Comparison of ENCODE assay signal across 8 cellular contexts in genomic region chr1:225919906-225920305, GRCh38. TPM values are rescaled to one million over a fixed set of nuclear protein-coding genes. Genes with fewer than 3 reads are reported as not detected.
DNase-seq lines count a peak whose midpoint lies in the region; ATAC-seq and TF ChIP-seq lines count a peak whose summit lies in the region.

No MANE protein-coding gene starts in this region.

- 3 to 17% methylated on average over 2 to 4 of the region's 5 CpGs for WGBS in esophagus squamous epithelium, 2 donors
- WGBS in prostate gland, result 14% methylated on average over 5 of the region's 5 CpGs

- ATAC-seq in activated CD8-positive, alpha-beta memory T cell treated with anti-CD3 and anti-CD28 coated beads, Interleukin-2, amount 10 ng/mL, durations not matched to agents 7 days and 5 days, result no peak
- no peak for ATAC-seq in HG03354 (IDR thresholded peaks at IDR 0.05; ENCODE audit: poor library complexity, severe bottlenecking, unreplicated experiment)

- H3K27ac ChIP-seq in SJCRH30 (no peak overlapping the region), esophagus squamous epithelium (peak overlapping the region in 3 of 4 donors; percentile 58 to 62 (median 59)), prostate gland (peak overlapping the region; percentile 13 to 23)

- H3K9me3 Mint-ChIP-seq in activated CD8-positive, alpha-beta memory T cell treated with anti-CD3 and anti-CD28 coated beads, Interleukin-2, amount 10 ng/mL, durations not matched to agents 7 days and 5 days (ENCODE audit: low read depth), result no peaks in the 10 kb centered on the region

- TF ChIP-seq POLR2A in esophagus squamous epithelium (IDR thresholded peaks at IDR 0.05), result no peak
- TF ChIP-seq POLR2A in prostate gland (IDR thresholded peaks at IDR 0.05), result no peak

- peaks cover 31% of the 10 kb centered on the region for H3K36me3 Mint-ChIP-seq in activated CD8-positive, alpha-beta memory T cell treated with anti-CD3 and anti-CD28 coated beads, Interleukin-2, amount 10 ng/mL, durations not matched to agents 7 days and 5 days

- peak overlapping the region; percentile 64 for H3K27ac Mint-ChIP-seq in activated CD8-positive, alpha-beta memory T cell treated with anti-CD3 and anti-CD28 coated beads, Interleukin-2, amount 10 ng/mL, durations not matched to agents 7 days and 5 days

- H3K27me3 Mint-ChIP-seq in activated CD8-positive, alpha-beta memory T cell treated with anti-CD3 and anti-CD28 coated beads, Interleukin-2, amount 10 ng/mL, durations not matched to agents 7 days and 5 days, result no peaks in the 10 kb centered on the region

- DNase-seq in activated CD8-positive, alpha-beta memory T cell treated with anti-CD3 and anti-CD28 coated beads, Interleukin-2, amount 10 ng/mL, durations not matched to agents 7 days and 5 days, result no peak
- DNase-seq in activated CD8-positive, alpha-beta memory T cell treated with anti-CD3 and anti-CD28 coated beads, Interleukin-2, amount 50 U/mL, for 4 hours, result no peak
- DNase-seq in SJCRH30 (peak; percentile 31 to 49), esophagus squamous epithelium (lab: John Stamatoyannopoulos, UW) (no peak), prostate gland (ENCODE audit: low spot score) (peak; percentile 84), HuH-7 (ENCODE audit: low spot score) (no peak), HAP-1 (ENCODE audit: low spot score in 2 of 2) (no peak)

- H3K4me3 ChIP-seq in SJCRH30, result no peak overlapping the region
- no peak overlapping the region for H3K4me3 ChIP-seq in esophagus squamous epithelium
- H3K4me3 ChIP-seq in prostate gland, result no peak overlapping the region
- no peak overlapping the region for H3K4me3 ChIP-seq in HAP-1

- CTCF ChIA-PET in activated CD8-positive, alpha-beta memory T cell treated with anti-CD3 and anti-CD28 coated beads, Interleukin-2, amount 10 ng/mL, durations not matched to agents 7 days and 5 days (lab: Charles Lee), result interaction anchor here (1.2 to 8.3 kb wide), 2 partner anchors 9 to 445 kb away, joined by 3 to 36 read pairs; no protein-coding TSS in a partner anchor

- no peaks in the 10 kb centered on the region for H3K27me3 ChIP-seq in SJCRH30
- no peaks in the 10 kb centered on the region for H3K27me3 ChIP-seq in esophagus squamous epithelium
- no peaks in the 10 kb centered on the region for H3K27me3 ChIP-seq in prostate gland (replicated peaks; ENCODE audit: insufficient read depth)
- H3K27me3 ChIP-seq in HAP-1 (ENCODE audit: low read depth), result no peaks in the 10 kb centered on the region

- in situ Hi-C loops in HAP-1 (cut with MboI; ENCODE audit: low sequenced_read_pairs), result no loop called here

- intact Hi-C loops in esophagus squamous epithelium (cut with DNase I) (no loop called here), prostate gland (cut with DNase I) (loop anchor here (10.0 kb wide), 1 partner anchor 55 kb away; no protein-coding TSS in a partner anchor)

- no peak overlapping the region for H3K4me3 Mint-ChIP-seq in activated CD8-positive, alpha-beta memory T cell treated with anti-CD3 and anti-CD28 coated beads, Interleukin-2, amount 10 ng/mL, durations not matched to agents 7 days and 5 days

- peaks cover 44% of the 10 kb centered on the region for H3K4me1 Mint-ChIP-seq in activated CD8-positive, alpha-beta memory T cell treated with anti-CD3 and anti-CD28 coated beads, Interleukin-2, amount 10 ng/mL, durations not matched to agents 7 days and 5 days

- H3K4me1 ChIP-seq in SJCRH30 (0 out of 2 replicates have a peak, but pooled peaks cover under 1% of the 10 kb centered on the region), esophagus squamous epithelium (peaks cover 28 to 66% (median 36%) of the 10 kb centered on the region in 3 donors), prostate gland (replicated peaks) (peaks cover 11% of the 10 kb centered on the region), HAP-1 (peaks cover 5% of the 10 kb centered on the region; the same call in 1 of the 2 replicates)

- H3K36me3 ChIP-seq in SJCRH30, result peaks cover 17% of the 10 kb centered on the region; the same call in 1 of the 2 replicates
- peaks cover 0 to 40% (median 0%) of the 10 kb centered on the region in 3 donors for H3K36me3 ChIP-seq in esophagus squamous epithelium
- no peaks in the 10 kb centered on the region for H3K36me3 ChIP-seq in prostate gland
- peaks cover 40% of the 10 kb centered on the region for H3K36me3 ChIP-seq in HAP-1 (replicated peaks)

- TF ChIP-seq CTCF in esophagus squamous epithelium (IDR thresholded peaks at IDR 0.05) (no peak), prostate gland (IDR thresholded peaks at IDR 0.05) (no peak)

- no peaks in the 10 kb centered on the region for H3K9me3 ChIP-seq in SJCRH30 (replicated peaks)
- H3K9me3 ChIP-seq in esophagus squamous epithelium, result no peaks in the 10 kb centered on the region
- no peaks in the 10 kb centered on the region for H3K9me3 ChIP-seq in prostate gland
- no peaks in the 10 kb centered on the region for H3K9me3 ChIP-seq in HAP-1

RNA-seq across cellular contexts. Expression of gene PYCR2, which starts 4.1 kb away (rescaled TPM):
- total RNA-seq in activated CD8-positive, alpha-beta memory T cell treated with anti-CD3 and anti-CD28 coated beads, Interleukin-2, amount 10 ng/mL, durations not matched to agents 7 days and 5 days, result 100 to 1,000 TPM; 103 to 106 TPM
- 46.0 and 51.1 TPM in 2 replicates for total RNA-seq in SJCRH30 (2014; rRNA removed; shearing (Covaris generic))
- 10 to 100 TPM; 23.0 to 35.1 (median 28.0) TPM for total RNA-seq in esophagus squamous epithelium
- 10 to 100 TPM; 70.8 to 80.2 TPM for total RNA-seq in prostate gland

RNA-seq across cellular contexts. Expression of gene LEFTY2, which starts 21.1 kb away (rescaled TPM):
- not detected for total RNA-seq in activated CD8-positive, alpha-beta memory T cell treated with anti-CD3 and anti-CD28 coated beads, Interleukin-2, amount 10 ng/mL, durations not matched to agents 7 days and 5 days
- total RNA-seq in SJCRH30 (2014; rRNA removed; shearing (Covaris generic)), result 0.56 and 0.77 TPM in 2 replicates
- total RNA-seq in esophagus squamous epithelium (not detected), prostate gland (1 to 10 TPM in 1 of 2 donors, not detected in 1; 7.9 TPM)

RNA-seq across cellular contexts. Expression of gene LEFTY1, which starts 31.0 kb away (rescaled TPM):
- not detected for total RNA-seq in activated CD8-positive, alpha-beta memory T cell treated with anti-CD3 and anti-CD28 coated beads, Interleukin-2, amount 10 ng/mL, durations not matched to agents 7 days and 5 days
- total RNA-seq in SJCRH30 (2014; rRNA removed; shearing (Covaris generic)), result 16.7 and 19.4 TPM in 2 replicates
- total RNA-seq in esophagus squamous epithelium (not detected), prostate gland (1 to 10 TPM; 1.7 to 2.0 TPM)

RNA-seq across cellular contexts. Expression of gene TMEM63A, which starts 37.7 kb away (rescaled TPM):
- total RNA-seq in activated CD8-positive, alpha-beta memory T cell treated with anti-CD3 and anti-CD28 coated beads, Interleukin-2, amount 10 ng/mL, durations not matched to agents 7 days and 5 days, result 10 to 100 TPM; 50.4 to 58.7 TPM
- 13.5 and 20.4 TPM in 2 replicates for total RNA-seq in SJCRH30 (2014; rRNA removed; shearing (Covaris generic))
- 10 to 100 TPM in 3 of 4 donors, 1 to 10 TPM in 1; 9.8 to 27.1 (median 18.3) TPM for total RNA-seq in esophagus squamous epithelium
- 100 to 1,000 TPM; 141 to 192 TPM for total RNA-seq in prostate gland

Comparison
In these comparisons a context has a peak if more than half of its experiments do, and no peak if none do; other contexts are left out.
1. DNase-seq: peak in SJCRH30 (2 of 2) and prostate gland (single experiment); none in activated CD8-positive, alpha-beta memory T cell treated with anti-CD3 and anti-CD28 coated beads, Interleukin-2, amount 10 ng/mL, durations not matched to agents 7 days and 5 days (single experiment), activated CD8-positive, alpha-beta memory T cell treated with anti-CD3 and anti-CD28 coated beads, Interleukin-2, amount 50 U/mL, for 4 hours (single experiment), esophagus squamous epithelium (single experiment), HuH-7 (single experiment) and HAP-1 (0 of 2).